Comparison of ENCODE assay signal across 8 cellular contexts in the genomic region with DNA sequence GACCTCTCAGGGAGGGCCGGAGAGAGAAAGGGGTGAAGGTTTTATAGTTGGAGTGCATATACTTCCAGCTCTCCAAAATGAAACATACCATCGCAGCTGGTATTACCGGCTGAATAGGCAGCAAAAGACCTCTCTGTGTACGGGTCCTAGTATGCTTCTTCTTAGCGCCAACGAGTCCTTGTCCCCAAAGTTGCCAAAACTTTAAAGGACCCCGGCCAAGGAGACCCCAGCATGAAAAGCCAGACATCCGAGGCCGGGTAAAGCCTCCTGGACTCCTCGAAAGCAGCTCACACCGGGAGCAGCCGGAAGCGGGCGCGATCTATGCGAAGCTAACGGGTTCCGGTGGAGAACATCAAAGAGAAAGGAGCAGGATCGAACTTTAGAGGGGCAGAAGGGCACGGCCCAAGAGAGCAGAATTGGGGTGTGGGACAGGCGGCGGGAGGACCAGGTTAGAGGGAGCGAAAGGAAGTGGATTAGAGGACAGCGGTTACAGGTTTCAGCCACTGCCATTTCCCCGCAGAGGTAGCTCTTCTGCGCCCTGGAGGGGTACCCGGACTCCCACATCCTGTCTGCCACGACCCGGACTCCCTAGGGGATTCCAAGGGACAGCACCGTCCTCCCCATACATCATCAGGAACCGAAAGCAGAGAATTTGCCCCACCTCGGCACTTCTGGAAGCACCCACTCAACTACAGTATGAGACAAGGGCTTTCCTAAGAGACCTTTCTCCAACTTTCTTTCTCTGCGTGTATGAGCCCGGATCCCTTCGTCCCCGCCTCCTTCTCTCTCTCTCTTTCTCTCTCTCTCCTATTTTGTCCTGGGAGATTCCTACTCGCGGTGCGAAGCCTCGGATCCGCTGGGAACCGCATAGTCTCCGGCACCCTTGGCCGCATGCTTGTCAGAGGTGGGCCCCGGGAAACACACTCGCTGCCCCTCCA. TPM values are rescaled to one million over a fixed set of nuclear protein-coding genes. Genes with fewer than 3 reads are reported as not detected.
DNase-seq lines count a peak whose midpoint lies in the region; ATAC-seq and TF ChIP-seq lines count a peak whose summit lies in the region.

No MANE protein-coding gene starts in this region.

- H3K27me3 Mint-ChIP-seq in WTC11 (ENCODE audit: low read depth) = peaks cover 100% of the 10 kb centered on the region

- H3K36me3 Mint-ChIP-seq in WTC11 = no peaks in the 10 kb centered on the region

- H3K27me3 ChIP-seq in left ventricle myocardium inferior (ENCODE audit: low read depth) = peaks cover 100% of the 10 kb centered on the region
- peaks cover 0 to 4% (median 0%) of the 10 kb centered on the region in 3 donors for H3K27me3 ChIP-seq in gastrocnemius medialis

- in situ Hi-C loops in gastrocnemius medialis (cut with MboI; ENCODE audit: low sequenced_read_pairs in 4 of 4) = loop anchor here in 1 of 4 donors (5.0 kb wide), 1 partner anchor 292 kb away; no protein-coding TSS in a partner anchor

- H3K4me3 ChIP-seq in left ventricle myocardium inferior (peak overlapping the region; percentile 63), gastrocnemius medialis (peak overlapping the region; percentile 69 to 91 (median 84))

- H3K4me3 Mint-ChIP-seq in WTC11 = peak overlapping the region; percentile 86

- TF ChIP-seq CTCF in WTC11 (IDR thresholded peaks at IDR 0.05) (no peak), left ventricle myocardium inferior (IDR thresholded peaks at IDR 0.05; ENCODE audit: borderline replicate concordance) (no peak), gastrocnemius medialis (IDR thresholded peaks at IDR 0.05 in 4 of 5, conservative IDR thresholded peaks at IDR 0.05 in 1 of 5) (no peak)

- H3K27ac ChIP-seq in left ventricle myocardium inferior (replicated peaks) (no peak overlapping the region), gastrocnemius medialis (peak overlapping the region; percentile 90 to 99 (median 97))

- no peaks in the 10 kb centered on the region for H3K9me3 Mint-ChIP-seq in WTC11

- no peak overlapping the region for H3K27ac Mint-ChIP-seq in WTC11

- CTCF ChIA-PET in WTC11 (lab: Charles Lee) = interaction anchor here (1.0 to 2.0 kb wide), 9 partner anchors 9 to 322 kb away, joined by 3 to 7 read pairs (median 3); no protein-coding TSS in a partner anchor

- peaks cover 40% of the 10 kb centered on the region for H3K4me1 Mint-ChIP-seq in WTC11

- H3K9me3 ChIP-seq in left ventricle myocardium inferior (replicated peaks) = no peaks in the 10 kb centered on the region
- no peaks in the 10 kb centered on the region for H3K9me3 ChIP-seq in gastrocnemius medialis

- intact Hi-C loops in left ventricle myocardium inferior (cut with micrococcal nuclease) (no loop called here), gastrocnemius medialis (cut with DNase I; ENCODE audit: low total_unique reads) (loop anchor here (1.0 to 10.0 kb wide), 5 partner anchors 38 to 1400 kb away; a partner anchor contains a TSS)

- H3K4me1 ChIP-seq in left ventricle myocardium inferior (peaks cover 24% of the 10 kb centered on the region), gastrocnemius medialis (peaks cover 10 to 31% of the 10 kb centered on the region in 2 donors)

- DNase-seq in WTC11 (ENCODE audit: low spot score) (peak; percentile 20), left ventricle myocardium inferior (no peak), gastrocnemius medialis (no peak), putamen (ENCODE audit: low spot score) (no peak), NCI-H748 treated with DMSO at 0.1 percent for 48 hours (lab: John Stamatoyannopoulos, UW) (no peak), activated gamma-delta T cell (lab: John Stamatoyannopoulos, UW) (no peak)

- no peak for TF ChIP-seq POLR2A in gastrocnemius medialis (IDR thresholded peaks at IDR 0.05)

- ATAC-seq in GM18498 (IDR thresholded peaks at IDR 0.05; ENCODE audit: unreplicated experiment) = peak; percentile 58
- peak; percentile 60 for ATAC-seq in HG02759 (IDR thresholded peaks at IDR 0.05; ENCODE audit: unreplicated experiment)
- peak; percentile 8 for ATAC-seq in WTC11
- peak; percentile 44 to 46 for ATAC-seq in gastrocnemius medialis

- POLR2A ChIA-PET in WTC11 (lab: Charles Lee) = no interaction called here

- H3K36me3 ChIP-seq in left ventricle myocardium inferior (no peaks in the 10 kb centered on the region), gastrocnemius medialis (no peaks in the 10 kb centered on the region)

TF ChIP-seq in WTC11, 78 proteins besides CTCF, POLR2A, EP300 and RAD21:
- 0 out of 2 replicates have a peak, but pooled peaks have one; percentile 48 for TF ChIP-seq ZNF263 (CRISPR knock-in tag; IDR thresholded peaks at IDR 0.05; ENCODE audit: low read depth)
- TF ChIP-seq, protein P1, sequence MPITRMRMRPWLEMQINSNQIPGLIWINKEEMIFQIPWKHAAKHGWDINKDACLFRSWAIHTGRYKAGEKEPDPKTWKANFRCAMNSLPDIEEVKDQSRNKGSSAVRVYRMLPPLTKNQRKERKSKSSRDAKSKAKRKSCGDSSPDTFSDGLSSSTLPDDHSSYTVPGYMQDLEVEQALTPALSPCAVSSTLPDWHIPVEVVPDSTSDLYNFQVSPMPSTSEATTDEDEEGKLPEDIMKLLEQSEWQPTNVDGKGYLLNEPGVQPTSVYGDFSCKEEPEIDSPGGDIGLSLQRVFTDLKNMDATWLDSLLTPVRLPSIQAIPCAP (CRISPR knock-in tag; IDR thresholded peaks at IDR 0.05) = no peak

RNA-seq across cellular contexts. Expression of a gene that starts 0.6 kb away (rescaled TPM):
- total RNA-seq in WTC11 (2021) (0.11 TPM in 1 of 3 replicates, not detected in the others), left ventricle myocardium inferior (2.4 TPM), gastrocnemius medialis (10 to 100 TPM in 2 of 4 donors, 1 to 10 TPM in 2; 4.9 to 27.5 (median 10.1) TPM)

Comparison
In these comparisons a context has a peak if more than half of its experiments do, and no peak if none do; other contexts are left out.
1. ATAC-seq: peak in every context shown above with its lines; median percentile 60 in HG02759; 58 in GM18498; 45 in gastrocnemius medialis; 8 in WTC11.